12 cellular contexts compared by ENCODE assay signal in genomic region chr9:83132768-83133167, GRCh38.
"Had no signal": no experiment of that assay in that cellular context is flagged by ENCODE, and none has a peak within 500 bp of the region (broad histone marks: within the 10 kb centered on the region; RNA-seq: fewer than 3 reads in every experiment).

No MANE protein-coding gene starts in this region.

- H3K27me3 ChIP-seq: gastroesophageal sphincter had no signal

- H3K4me3 ChIP-seq: gastroesophageal sphincter, thoracic aorta had no signal

- H3K4me1 Mint-ChIP-seq: stimulated activated naive CD8-positive, alpha-beta T cell treated with anti-CD3 and anti-CD28 coated beads, Interleukin-15, amount 100 ng/mL, for 72 hours had no signal

- DNase-seq: activated CD4-positive, alpha-beta T cell treated with anti-CD3 and anti-CD28 coated beads, Interleukin-2, amount 50 U/mL, for 1 hour; activated naive CD4-positive, alpha-beta T cell treated with Interleukin-2 at 50 U/mL for 16 hours; aorta; islet precursor cell; stimulated activated CD4-positive, alpha-beta T cell treated with anti-CD3 and anti-CD28 coated beads, Interleukin-1b, Interleukin-23, amount 100 ng/mL, for 48 hours; stimulated activated naive CD8-positive, alpha-beta T cell treated with anti-CD3 and anti-CD28 coated beads, Interleukin-15, amount 100 ng/mL, for 72 hours; SW 1271 had no signal

- H3K27me3 Mint-ChIP-seq: stimulated activated naive CD8-positive, alpha-beta T cell treated with anti-CD3 and anti-CD28 coated beads, Interleukin-15, amount 100 ng/mL, for 72 hours had no signal

- H3K27ac ChIP-seq: gastroesophageal sphincter, thoracic aorta had no signal

- ATAC-seq: gastroesophageal sphincter; sciatic nerve; stimulated activated naive CD8-positive, alpha-beta T cell treated with anti-CD3 and anti-CD28 coated beads, Interleukin-15, amount 100 ng/mL, for 72 hours had no signal

- H3K9me3 ChIP-seq: thoracic aorta had no signal

- H3K27ac Mint-ChIP-seq: stimulated activated naive CD8-positive, alpha-beta T cell treated with anti-CD3 and anti-CD28 coated beads, Interleukin-15, amount 100 ng/mL, for 72 hours; T-helper 2 cell treated with Interferon-gamma antibody and Interleukin-4, amounts not matched to agents 5 μg/mL and 100 μg/mL, for 36 hours had no signal

- H3K4me3 Mint-ChIP-seq: neural crest cell; stimulated activated naive CD8-positive, alpha-beta T cell treated with anti-CD3 and anti-CD28 coated beads, Interleukin-15, amount 100 ng/mL, for 72 hours; T-helper 2 cell treated with Interferon-gamma antibody and Interleukin-4, amounts not matched to agents 5 μg/mL and 100 μg/mL, for 36 hours had no signal

- H3K36me3 ChIP-seq: gastroesophageal sphincter, thoracic aorta had no signal

- H3K4me1 ChIP-seq: gastroesophageal sphincter had no signal
